In genomic region chr12:86727151-86727550, GRCh38 we compare ENCODE assay signal across 1 cellular context.
TF ChIP-seq lines count a peak whose summit lies in the region.

No MANE protein-coding gene starts in this region.

TF ChIP-seq in SK-N-SH, 30 proteins besides CTCF, POLR2A, EP300 and RAD21 (continued from another document):
- TF ChIP-seq RFX5 (IDR thresholded peaks at IDR 0.05; ENCODE audit: low read length) (no peak), FOSL2 (IDR thresholded peaks at IDR 0.05; ENCODE audit: borderline replicate concordance, low read depth) (no peak), TAF1 (IDR thresholded peaks at IDR 0.05; ENCODE audit: borderline replicate concordance, low read depth, low read length) (no peak), EZH2phosphoT487 (IDR thresholded peaks at IDR 0.05; ENCODE audit: borderline replicate concordance, low read depth) (no peak), JUND (IDR thresholded peaks at IDR 0.05) (peak; percentile 60), YY1 (IDR thresholded peaks at IDR 0.05; ENCODE audit: low read depth) (no peak), IRF3 (IDR thresholded peaks at IDR 0.05; ENCODE audit: low read depth, low read length) (no peak), POLR2AphosphoS5 (IDR thresholded peaks at IDR 0.05; ENCODE audit: low read depth, low read length) (no peak), RXRA (IDR thresholded peaks at IDR 0.05; ENCODE audit: borderline replicate concordance, low read depth) (0 out of 2 replicates have a peak, but pooled peaks have one; percentile 25), NRF1 (IDR thresholded peaks at IDR 0.05; ENCODE audit: low read depth, low read length) (no peak), CHD2 (IDR thresholded peaks at IDR 0.05; ENCODE audit: low read length, partially characterized antibody) (no peak), RCOR1 (IDR thresholded peaks at IDR 0.05; ENCODE audit: low read length) (no peak), NFIC (IDR thresholded peaks at IDR 0.05; ENCODE audit: borderline replicate concordance) (peak; percentile 74), FOXJ3 (CRISPR knock-in tag; IDR thresholded peaks at IDR 0.05) (no peak), PBX3 (IDR thresholded peaks at IDR 0.05) (peak; percentile 87)
- TF ChIP-seq, protein P1, sequence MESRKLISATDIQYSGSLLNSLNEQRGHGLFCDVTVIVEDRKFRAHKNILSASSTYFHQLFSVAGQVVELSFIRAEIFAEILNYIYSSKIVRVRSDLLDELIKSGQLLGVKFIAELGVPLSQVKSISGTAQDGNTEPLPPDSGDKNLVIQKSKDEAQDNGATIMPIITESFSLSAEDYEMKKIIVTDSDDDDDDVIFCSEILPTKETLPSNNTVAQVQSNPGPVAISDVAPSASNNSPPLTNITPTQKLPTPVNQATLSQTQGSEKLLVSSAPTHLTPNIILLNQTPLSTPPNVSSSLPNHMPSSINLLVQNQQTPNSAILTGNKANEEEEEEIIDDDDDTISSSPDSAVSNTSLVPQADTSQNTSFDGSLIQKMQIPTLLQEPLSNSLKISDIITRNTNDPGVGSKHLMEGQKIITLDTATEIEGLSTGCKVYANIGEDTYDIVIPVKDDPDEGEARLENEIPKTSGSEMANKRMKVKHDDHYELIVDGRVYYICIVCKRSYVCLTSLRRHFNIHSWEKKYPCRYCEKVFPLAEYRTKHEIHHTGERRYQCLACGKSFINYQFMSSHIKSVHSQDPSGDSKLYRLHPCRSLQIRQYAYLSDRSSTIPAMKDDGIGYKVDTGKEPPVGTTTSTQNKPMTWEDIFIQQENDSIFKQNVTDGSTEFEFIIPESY (IDR thresholded peaks at IDR 0.05; ENCODE audit: borderline replicate concordance, low read depth), result 0 out of 2 replicates have a peak, but pooled peaks have one; percentile 28
